Comparison of ENCODE assay signal across 21 cellular contexts in the genomic region with DNA sequence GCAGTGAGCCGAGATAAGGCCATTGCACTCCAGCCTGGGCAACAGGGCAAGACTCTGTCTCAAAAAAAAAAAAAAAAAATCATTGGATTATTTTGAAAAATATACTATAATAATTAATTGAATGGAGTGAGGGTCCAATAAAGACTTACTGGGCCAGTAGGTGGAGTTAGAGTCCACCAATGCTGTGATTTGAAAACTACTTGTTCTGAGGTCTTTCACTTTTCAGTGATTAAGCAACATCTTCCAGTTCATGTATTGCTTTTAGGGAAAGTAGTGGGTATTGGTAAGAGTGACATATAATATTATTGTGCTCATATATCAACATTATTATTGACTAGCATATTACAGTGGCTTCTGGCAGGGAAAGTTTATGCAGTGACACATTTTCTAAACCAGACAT.
"Had no signal": no experiment of that assay in that cellular context is flagged by ENCODE, and none has a peak within 500 bp of the region (broad histone marks: within the 10 kb centered on the region; RNA-seq: fewer than 3 reads in every experiment).

No MANE protein-coding gene starts in this region.

- H3K9me3 Mint-ChIP-seq: nephron had no signal

- H3K4me3 ChIP-seq: esophagus squamous epithelium, gastroesophageal sphincter, lung, psoas muscle, suprapubic skin, thyroid gland, upper lobe of left lung, uterus had no signal

- ATAC-seq: gastroesophageal sphincter, left colon, left ventricle myocardium superior, psoas muscle, sciatic nerve had no signal

- H3K27ac Mint-ChIP-seq: nephron had no signal

- DNase-seq: effector memory CD4-positive, alpha-beta T cell; esophagus squamous epithelium; foreskin fibroblast; left colon; left ventricle myocardium superior; mesenchymal stem cell; midbrain; psoas muscle; stimulated activated CD4-positive, alpha-beta T cell treated with anti-CD3 and anti-CD28 coated beads, Interleukin-2, amount 100 ng/mL, for 24 hours; stimulated activated CD4-positive, alpha-beta T cell treated with anti-CD3 and anti-CD28 coated beads, Interleukin-4, amount 100 ng/mL, for 4 hours; stimulated activated naive CD4-positive, alpha-beta T cell; thyroid gland; upper lobe of left lung; uterus had no signal

- H3K36me3 ChIP-seq: esophagus squamous epithelium, gastroesophageal sphincter, neutrophil, suprapubic skin, thyroid gland, upper lobe of left lung, uterus had no signal

- H3K27me3 ChIP-seq: esophagus squamous epithelium, gastroesophageal sphincter, neutrophil, suprapubic skin, thyroid gland, upper lobe of left lung, uterus had no signal

- H3K27ac ChIP-seq: epithelial cell of prostate, esophagus squamous epithelium, gastroesophageal sphincter, neutrophil, psoas muscle, suprapubic skin, thyroid gland, upper lobe of left lung, uterus had no signal

- H3K9me3 ChIP-seq: esophagus squamous epithelium, gastroesophageal sphincter, neutrophil, psoas muscle, thyroid gland, upper lobe of left lung, uterus had no signal

- H3K4me1 ChIP-seq: esophagus squamous epithelium, gastroesophageal sphincter, psoas muscle, suprapubic skin, thyroid gland, upper lobe of left lung, uterus had no signal

- H3K4me1 Mint-ChIP-seq: nephron had no signal

- H3K4me3 Mint-ChIP-seq: nephron had no signal
